In genomic region chr3:128946411-128946810, GRCh38 we compare ENCODE assay signal across 26 cellular contexts. TPM values are rescaled to one million over a fixed set of nuclear protein-coding genes. Genes with fewer than 3 reads are reported as not detected.
DNase-seq lines count a peak whose midpoint lies in the region; ATAC-seq and TF ChIP-seq lines count a peak whose summit lies in the region.
"Had no signal": no experiment of that assay in that cellular context is flagged by ENCODE, and none has a peak within 500 bp of the region (broad histone marks: within the 10 kb centered on the region; RNA-seq: fewer than 3 reads in every experiment).

No MANE protein-coding gene starts in this region.

- no peak overlapping the region for H3K27ac Mint-ChIP-seq in HFFc6
- H3K27ac Mint-ChIP-seq: activated naive CD8-positive, alpha-beta T cell treated with anti-CD3 and anti-CD28 coated beads, Interleukin-2, amount 50 U/mL, for 24 hours; CD4-positive, alpha-beta T cell; memory B cell; progenitor cell of endocrine pancreas; stimulated activated naive B cell treated with anti-CD40 and anti-IgM and Interleukin-4, amounts not matched to agents 10 μg/mL and 1 μg/mL and 100 μg/mL, for 72 hours had no signal

- peaks cover 18% of the 10 kb centered on the region for H3K27me3 Mint-ChIP-seq in HFFc6 (ENCODE audit: insufficient read depth)
- H3K27me3 Mint-ChIP-seq: activated naive CD8-positive, alpha-beta T cell treated with anti-CD3 and anti-CD28 coated beads, Interleukin-2, amount 50 U/mL, for 24 hours; progenitor cell of endocrine pancreas; stimulated activated naive B cell treated with anti-CD40 and anti-IgM and Interleukin-4, amounts not matched to agents 10 μg/mL and 1 μg/mL and 100 μg/mL, for 72 hours had no signal

- H3K9me3 Mint-ChIP-seq in HFFc6: no peaks in the 10 kb centered on the region
- H3K9me3 Mint-ChIP-seq: activated naive CD8-positive, alpha-beta T cell treated with anti-CD3 and anti-CD28 coated beads, Interleukin-2, amount 50 U/mL, for 24 hours; activated T-cell treated with anti-CD3 and anti-CD28 coated beads, Interleukin-2, amount 50 U/mL, for 4 hours; CD4-positive, alpha-beta T cell; memory B cell; stimulated activated naive B cell treated with anti-CD40 and anti-IgM and Interleukin-4, amounts not matched to agents 10 μg/mL and 1 μg/mL and 100 μg/mL, for 72 hours had no signal

- no peak for TF ChIP-seq CTCF in HFFc6 (IDR thresholded peaks at IDR 0.05)

- H3K4me1 Mint-ChIP-seq in HFFc6 (ENCODE audit: low read depth): peaks cover 6% of the 10 kb centered on the region; the same call in 1 of the 2 replicates
- H3K4me1 Mint-ChIP-seq: activated naive CD8-positive, alpha-beta T cell treated with anti-CD3 and anti-CD28 coated beads, Interleukin-2, amount 50 U/mL, for 24 hours; memory B cell; stimulated activated naive B cell treated with anti-CD40 and anti-IgM and Interleukin-4, amounts not matched to agents 10 μg/mL and 1 μg/mL and 100 μg/mL, for 72 hours had no signal

- H3K36me3 Mint-ChIP-seq in HFFc6 (ENCODE audit: low read depth): no peaks in the 10 kb centered on the region
- H3K36me3 Mint-ChIP-seq: memory B cell; stimulated activated naive B cell treated with anti-CD40 and anti-IgM and Interleukin-4, amounts not matched to agents 10 μg/mL and 1 μg/mL and 100 μg/mL, for 72 hours had no signal

- DNase-seq in AG20443 (ENCODE audit: low spot score): peak; percentile 44
- peak; percentile 35 for DNase-seq in HFFc6
- DNase-seq in astrocyte of the hippocampus (ENCODE audit: low read depth, low spot score): peak; percentile 82
- DNase-seq in myocyte (ENCODE audit: low read depth): peak; percentile 20
- DNase-seq in left ventricle myocardium superior: no peak
- no peak for DNase-seq in cerebellum (ENCODE audit: low spot score)
- no peak for DNase-seq in stimulated activated CD4-positive, alpha-beta T cell treated with anti-CD3 and anti-CD28 coated beads, Interleukin-2, amount 100 ng/mL, for 24 hours
- no peak for DNase-seq in NCI-H748 treated with DMSO at 0.1 percent for 48 hours (lab: John Stamatoyannopoulos, UW)
- DNase-seq: activated CD4-positive, alpha-beta T cell treated with anti-CD3 and anti-CD28 coated beads for 48 hours; activated gamma-delta T cell treated with Interleukin-2 at 50 U/mL for 16 hours; activated naive CD8-positive, alpha-beta T cell treated with anti-CD3 and anti-CD28 coated beads, Interleukin-2, amount 50 U/mL, for 24 hours; activated T-cell treated with anti-CD3 and anti-CD28 coated beads, Interleukin-2, amount 50 U/mL, for 4 hours; brain microvascular endothelial cell; CD4-positive, alpha-beta T cell; foreskin melanocyte; heart right ventricle; Kasumi-1; NCI-H1092; NCI-H187; Peyer's patch; SIG-M5; stimulated activated naive B cell treated with anti-CD40 and anti-IgM and Interleukin-4, amounts not matched to agents 10 μg/mL and 1 μg/mL and 100 μg/mL, for 72 hours had no signal

- no peak for ATAC-seq in left ventricle myocardium superior
- ATAC-seq: activated naive CD8-positive, alpha-beta T cell treated with anti-CD3 and anti-CD28 coated beads, Interleukin-2, amount 50 U/mL, for 24 hours; activated T-cell treated with anti-CD3 and anti-CD28 coated beads, Interleukin-2, amount 50 U/mL, for 4 hours; sciatic nerve; stimulated activated naive B cell treated with anti-CD40 and anti-IgM and Interleukin-4, amounts not matched to agents 10 μg/mL and 1 μg/mL and 100 μg/mL, for 72 hours had no signal

- no peak overlapping the region for H3K4me3 Mint-ChIP-seq in HFFc6
- H3K4me3 Mint-ChIP-seq: activated naive CD8-positive, alpha-beta T cell treated with anti-CD3 and anti-CD28 coated beads, Interleukin-2, amount 50 U/mL, for 24 hours; activated T-cell treated with anti-CD3 and anti-CD28 coated beads, Interleukin-2, amount 50 U/mL, for 4 hours; CD4-positive, alpha-beta T cell; memory B cell; stimulated activated naive B cell treated with anti-CD40 and anti-IgM and Interleukin-4, amounts not matched to agents 10 μg/mL and 1 μg/mL and 100 μg/mL, for 72 hours had no signal

- intact Hi-C loops in left ventricle myocardium superior (cut with micrococcal nuclease): no loop called here

RNA-seq across cellular contexts. Expression of gene CFAP92, which starts 47.5 kb away (rescaled TPM):
- total RNA-seq in HFFc6 (2021; fragmentation: NEBNext Ultra II Directional; extraction: Animal tissue kit (Norgen Biotek cat#: 25700)): not detected
- total RNA-seq in myocyte (0.05 and 0.08 TPM in 2 replicates), left ventricle myocardium superior (0.27 TPM), cerebellum (2.5 TPM)
- 0.64 TPM for polyA plus RNA-seq in myocyte (2012)
- total RNA-seq: chondrocyte had no signal

RNA-seq across cellular contexts. Expression of gene EFCC1, which starts 54.7 kb away (rescaled TPM):
- not detected for total RNA-seq in HFFc6 (2021; fragmentation: NEBNext Ultra II Directional; extraction: Animal tissue kit (Norgen Biotek cat#: 25700))
- 1.6 and 4.6 TPM in 2 replicates for total RNA-seq in myocyte
- 1.6 TPM for polyA plus RNA-seq in myocyte (2012)
- total RNA-seq in left ventricle myocardium superior: 3.0 TPM
- 1.6 TPM for total RNA-seq in cerebellum
- total RNA-seq: chondrocyte had no signal

Comparison
In these comparisons a context has a peak if more than half of its experiments do, and no peak if none do; other contexts are left out.
1. DNase-seq: peak in AG20443 (single experiment), HFFc6 (single experiment), astrocyte of the hippocampus (single experiment) and myocyte (single experiment); none in left ventricle myocardium superior (single experiment), cerebellum (single experiment), stimulated activated CD4-positive, alpha-beta T cell treated with anti-CD3 and anti-CD28 coated beads, Interleukin-2, amount 100 ng/mL, for 24 hours (0 of 2) and NCI-H748 treated with DMSO at 0.1 percent for 48 hours (single experiment).